Comparison of ENCODE assay signal across 15 cellular contexts in the genomic region with DNA sequence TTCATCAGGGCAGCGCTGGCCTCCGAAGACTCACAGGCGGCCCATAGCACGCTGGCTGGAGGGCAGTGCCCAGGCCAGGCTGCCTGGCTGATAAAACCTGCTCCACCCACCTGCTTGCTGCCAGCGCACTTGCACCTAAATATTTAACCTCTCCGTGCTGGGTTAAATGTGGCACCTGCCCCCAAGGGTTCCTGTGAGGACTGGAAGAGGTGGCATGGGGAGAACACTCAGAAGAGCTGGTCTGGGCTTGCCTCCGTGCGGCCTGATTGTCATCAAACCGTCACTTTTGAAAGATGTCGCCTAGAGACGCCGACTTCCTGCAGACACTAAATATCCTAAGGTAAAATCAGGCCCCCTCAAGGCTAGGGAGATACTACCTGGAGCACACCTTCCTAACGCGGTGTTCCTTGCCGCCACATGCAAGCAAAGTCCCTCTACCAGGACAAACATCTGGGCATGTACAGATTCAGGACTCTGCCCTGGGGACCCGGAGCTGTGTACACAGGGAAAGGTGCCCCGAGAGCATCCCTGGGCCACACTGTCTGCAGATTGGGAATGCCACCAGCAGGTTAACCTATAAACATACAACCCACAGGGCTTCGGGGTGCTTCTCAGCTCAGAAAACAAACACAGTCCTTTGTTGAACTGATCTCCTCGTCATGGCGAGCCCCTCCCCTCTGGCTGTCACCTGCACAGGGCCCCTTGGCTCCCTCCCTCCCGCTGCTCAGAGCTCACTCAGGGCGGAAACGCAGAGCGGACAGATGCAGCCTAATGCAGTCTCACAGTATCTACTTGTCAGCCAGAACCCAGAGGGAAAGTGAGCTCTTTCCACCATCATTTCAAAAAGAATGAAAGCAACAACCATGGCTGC.
DNase-seq lines count a peak whose midpoint lies in the region; ATAC-seq, FAIRE-seq and TF ChIP-seq lines count a peak whose summit lies in the region.
"Had no signal": no experiment of that assay in that cellular context is flagged by ENCODE, and none has a peak within 500 bp of the region (broad histone marks: within the 10 kb centered on the region; RNA-seq: fewer than 3 reads in every experiment).

No MANE protein-coding gene starts in this region.

- H3K27ac ChIP-seq in kidney (ENCODE audit: low read depth in 2 of 2, low read length in 2 of 2) = no peak overlapping the region
- no peak overlapping the region for H3K27ac ChIP-seq in uterus
- no peak overlapping the region for H3K27ac ChIP-seq in esophagus muscularis mucosa (replicated peaks in 1 of 4)
- no peak overlapping the region for H3K27ac ChIP-seq in colonic mucosa
- H3K27ac ChIP-seq: cardiac muscle cell, prostate gland had no signal

- H3K9me3 ChIP-seq in kidney (ENCODE audit: control insufficient read depth in 1 of 2, low read length in 2 of 2) (peaks cover 0 to 4% of the 10 kb centered on the region in 2 donors), uterus (no peaks in the 10 kb centered on the region), esophagus muscularis mucosa (no peaks in the 10 kb centered on the region), colonic mucosa (no peaks in the 10 kb centered on the region)
- H3K9me3 ChIP-seq: prostate gland had no signal

- H3K4me1 ChIP-seq in kidney (ENCODE audit: control insufficient read depth in 1 of 2, insufficient read depth in 1 of 2, low read depth in 1 of 2, low read length in 2 of 2) = no peaks in the 10 kb centered on the region
- no peaks in the 10 kb centered on the region for H3K4me1 ChIP-seq in uterus
- H3K4me1 ChIP-seq in esophagus muscularis mucosa = peaks cover 0 to under 1% (median 0%) of the 10 kb centered on the region in 4 donors
- no peaks in the 10 kb centered on the region for H3K4me1 ChIP-seq in colonic mucosa
- H3K4me1 ChIP-seq: prostate gland had no signal

- H3K9me3 Mint-ChIP-seq in activated naive CD8-positive, alpha-beta T cell treated with anti-CD3 and anti-CD28 coated beads, Interleukin-2, amount 10 ng/mL, durations not matched to agents 7 days and 5 days = peaks cover 3% of the 10 kb centered on the region
- H3K9me3 Mint-ChIP-seq in activated naive CD8-positive, alpha-beta T cell treated with anti-CD3 and anti-CD28 coated beads, Interleukin-2, amount 50 U/mL, for 24 hours = peaks cover 8% of the 10 kb centered on the region

- H3K4me3 ChIP-seq in kidney (ENCODE audit: low read length in 2 of 2) = no peak overlapping the region
- no peak overlapping the region for H3K4me3 ChIP-seq in uterus
- no peak overlapping the region for H3K4me3 ChIP-seq in esophagus muscularis mucosa
- no peak overlapping the region for H3K4me3 ChIP-seq in colonic mucosa
- H3K4me3 ChIP-seq: cardiac muscle cell, prostate gland had no signal

- TF ChIP-seq POLR2A in uterus (IDR thresholded peaks at IDR 0.05) (no peak), esophagus muscularis mucosa (IDR thresholded peaks at IDR 0.05; ENCODE audit: low read depth) (no peak)

- no peaks in the 10 kb centered on the region for H3K4me1 Mint-ChIP-seq in activated naive CD8-positive, alpha-beta T cell treated with anti-CD3 and anti-CD28 coated beads, Interleukin-2, amount 10 ng/mL, durations not matched to agents 7 days and 5 days
- no peaks in the 10 kb centered on the region for H3K4me1 Mint-ChIP-seq in activated naive CD8-positive, alpha-beta T cell treated with anti-CD3 and anti-CD28 coated beads, Interleukin-2, amount 50 U/mL, for 24 hours
- H3K4me1 Mint-ChIP-seq: IgD-negative memory B cell; stimulated activated memory B cell treated with anti-CD40 and anti-IgM and Interleukin-4, amounts not matched to agents 10 μg/mL and 1 μg/mL and 100 μg/mL, for 72 hours had no signal

- peak; percentile 19 for DNase-seq in activated naive CD8-positive, alpha-beta T cell treated with anti-CD3 and anti-CD28 coated beads, Interleukin-2, amount 10 ng/mL, durations not matched to agents 7 days and 5 days
- no peak for DNase-seq in activated naive CD8-positive, alpha-beta T cell treated with anti-CD3 and anti-CD28 coated beads, Interleukin-2, amount 50 U/mL, for 24 hours
- peak; percentile 47 for DNase-seq in NCI-H526 treated with DMSO at 0.1 percent for 48 hours (lab: John Stamatoyannopoulos, UW)
- DNase-seq in kidney = peak; percentile 46
- DNase-seq in uterus = peak; percentile 10 to 12
- DNase-seq in esophagus muscularis mucosa (ENCODE audit: extremely low spot score) = no peak
- DNase-seq in colonic mucosa = no peak
- DNase-seq: activated CD4-positive, alpha-beta T cell treated with anti-CD3 and anti-CD28 coated beads, Interleukin-2, amount 50 U/mL, for 48 hours; activated gamma-delta T cell treated with Interleukin-2 at 50 U/mL for 16 hours; stimulated activated CD4-positive, alpha-beta T cell treated with anti-CD3 and anti-CD28 coated beads, Interleukin-2, amount 100 ng/mL, for 24 hours had no signal

- H3K36me3 ChIP-seq in kidney (ENCODE audit: control insufficient read depth in 1 of 2, insufficient read depth in 2 of 2, low read length in 2 of 2) (peaks cover 2 to 3% of the 10 kb centered on the region in 2 donors), uterus (no peaks in the 10 kb centered on the region), esophagus muscularis mucosa (peaks cover 4 to 89% (median 61%) of the 10 kb centered on the region in 4 donors), colonic mucosa (no peaks in the 10 kb centered on the region)
- H3K36me3 ChIP-seq: cardiac muscle cell, prostate gland had no signal

- H3K27me3 Mint-ChIP-seq in activated naive CD8-positive, alpha-beta T cell treated with anti-CD3 and anti-CD28 coated beads, Interleukin-2, amount 10 ng/mL, durations not matched to agents 7 days and 5 days = no peaks in the 10 kb centered on the region
- no peaks in the 10 kb centered on the region for H3K27me3 Mint-ChIP-seq in activated naive CD8-positive, alpha-beta T cell treated with anti-CD3 and anti-CD28 coated beads, Interleukin-2, amount 50 U/mL, for 24 hours
- H3K27me3 Mint-ChIP-seq: IgD-negative memory B cell; stimulated activated memory B cell treated with anti-CD40 and anti-IgM and Interleukin-4, amounts not matched to agents 10 μg/mL and 1 μg/mL and 100 μg/mL, for 72 hours had no signal

- TF ChIP-seq CTCF in kidney (IDR thresholded peaks at IDR 0.05; ENCODE audit: borderline replicate concordance, extremely low read depth, insufficient read depth) (no peak), uterus (IDR thresholded peaks at IDR 0.05) (no peak), esophagus muscularis mucosa (IDR thresholded peaks at IDR 0.05) (no peak), colonic mucosa (IDR thresholded peaks at IDR 0.05) (no peak)

- WGBS in esophagus muscularis mucosa = 80% methylated on average over 15 of the region's 24 CpGs

- FAIRE-seq in kidney (lab: Jason Lieb, UNC) = no peak

- no peak overlapping the region for H3K4me3 Mint-ChIP-seq in activated naive CD8-positive, alpha-beta T cell treated with anti-CD3 and anti-CD28 coated beads, Interleukin-2, amount 10 ng/mL, durations not matched to agents 7 days and 5 days
- H3K4me3 Mint-ChIP-seq in activated naive CD8-positive, alpha-beta T cell treated with anti-CD3 and anti-CD28 coated beads, Interleukin-2, amount 50 U/mL, for 24 hours = no peak overlapping the region
- H3K4me3 Mint-ChIP-seq: IgD-negative memory B cell; stimulated activated memory B cell treated with anti-CD40 and anti-IgM and Interleukin-4, amounts not matched to agents 10 μg/mL and 1 μg/mL and 100 μg/mL, for 72 hours had no signal

- H3K27ac Mint-ChIP-seq in activated naive CD8-positive, alpha-beta T cell treated with anti-CD3 and anti-CD28 coated beads, Interleukin-2, amount 10 ng/mL, durations not matched to agents 7 days and 5 days = no peak overlapping the region
- H3K27ac Mint-ChIP-seq in activated naive CD8-positive, alpha-beta T cell treated with anti-CD3 and anti-CD28 coated beads, Interleukin-2, amount 50 U/mL, for 24 hours = no peak overlapping the region
- H3K27ac Mint-ChIP-seq: IgD-negative memory B cell; stimulated activated memory B cell treated with anti-CD40 and anti-IgM and Interleukin-4, amounts not matched to agents 10 μg/mL and 1 μg/mL and 100 μg/mL, for 72 hours had no signal

- peaks cover 31% of the 10 kb centered on the region for H3K36me3 Mint-ChIP-seq in activated naive CD8-positive, alpha-beta T cell treated with anti-CD3 and anti-CD28 coated beads, Interleukin-2, amount 10 ng/mL, durations not matched to agents 7 days and 5 days
- peaks cover 24% of the 10 kb centered on the region for H3K36me3 Mint-ChIP-seq in activated naive CD8-positive, alpha-beta T cell treated with anti-CD3 and anti-CD28 coated beads, Interleukin-2, amount 50 U/mL, for 24 hours (ENCODE audit: low read depth)

- H3K27me3 ChIP-seq in uterus (no peaks in the 10 kb centered on the region), esophagus muscularis mucosa (no peaks in the 10 kb centered on the region), colonic mucosa (no peaks in the 10 kb centered on the region)
- H3K27me3 ChIP-seq: cardiac muscle cell had no signal

- intact Hi-C loops in kidney (cut with DNase I) = no loop called here
- intact Hi-C loops in uterus (cut with DNase I; ENCODE audit: low total_unique reads) = no loop called here
- intact Hi-C loops in esophagus muscularis mucosa (cut with DNase I) = no loop called here
- intact Hi-C loops in colonic mucosa (cut with DNase I) = no loop called here

- ATAC-seq in activated naive CD8-positive, alpha-beta T cell treated with anti-CD3 and anti-CD28 coated beads, Interleukin-2, amount 10 ng/mL, durations not matched to agents 7 days and 5 days (ENCODE audit: low read depth) = no peak
- ATAC-seq in activated naive CD8-positive, alpha-beta T cell treated with anti-CD3 and anti-CD28 coated beads, Interleukin-2, amount 50 U/mL, for 24 hours = no peak
- no peak for ATAC-seq in HG02938 (IDR thresholded peaks at IDR 0.05; ENCODE audit: unreplicated experiment)
- ATAC-seq: stimulated activated memory B cell treated with anti-CD40 and anti-IgM and Interleukin-4, amounts not matched to agents 10 μg/mL and 1 μg/mL and 100 μg/mL, for 72 hours had no signal

- POLR2A ChIA-PET in activated naive CD8-positive, alpha-beta T cell treated with anti-CD3 and anti-CD28 coated beads, Interleukin-2, amount 10 ng/mL, durations not matched to agents 7 days and 5 days (lab: Charles Lee) = no interaction called here

- no peak overlapping the region for H3K9ac ChIP-seq in kidney (ENCODE audit: low read length in 2 of 2)
- H3K9ac ChIP-seq in colonic mucosa (ENCODE audit: low read depth in 2 of 2, low read length in 2 of 2) = no peak overlapping the region

- TF ChIP-seq EP300 in esophagus muscularis mucosa (IDR thresholded peaks at IDR 0.05) = no peak

Comparison
In these comparisons a context has a peak if more than half of its experiments do, and no peak if none do; other contexts are left out.
1. DNase-seq: peak in activated naive CD8-positive, alpha-beta T cell treated with anti-CD3 and anti-CD28 coated beads, Interleukin-2, amount 10 ng/mL, durations not matched to agents 7 days and 5 days (single experiment), NCI-H526 treated with DMSO at 0.1 percent for 48 hours (single experiment), kidney (single experiment) and uterus (2 of 2); none in activated naive CD8-positive, alpha-beta T cell treated with anti-CD3 and anti-CD28 coated beads, Interleukin-2, amount 50 U/mL, for 24 hours (single experiment), esophagus muscularis mucosa (single experiment) and colonic mucosa (single experiment).